In genomic region chr6:151493495-151494234, GRCh38 we compare ENCODE assay signal across 8 cellular contexts.
A peak's percentile ranks its signal among the peaks of the same experiment; 100 is the strongest.
DNase-seq lines count a peak whose midpoint lies in the region; ATAC-seq and TF ChIP-seq lines count a peak whose summit lies in the region.

Gene CCDC170 (plus strand): TSS chr6:151494017. CDS start chr6:151494129, 112 bp downstream.

- H3K4me3 ChIP-seq in LNCaP clone FGC (ENCODE audit: low read depth, low read length) = peak within 1 kb of the TSS; percentile 25
- H3K4me3 ChIP-seq in astrocyte of the spinal cord (ENCODE audit: low read depth, low read length) = peak within 1 kb of the TSS; percentile 57
- peak within 1 kb of the TSS; percentile 72 for H3K4me3 ChIP-seq in iPS-11a (ENCODE audit: low read depth, low read length)
- H3K4me3 ChIP-seq in retinal pigment epithelial cell (ENCODE audit: low read length) = peak within 1 kb of the TSS; percentile 70

- in situ Hi-C loops in astrocyte of the spinal cord (cut with HindIII; ENCODE audit: low sequenced_read_pairs) = no loop called here

- ATAC-seq in GM21529 (IDR thresholded peaks at IDR 0.05; ENCODE audit: unreplicated experiment) (no peak), HG03342 (IDR thresholded peaks at IDR 0.05; ENCODE audit: unreplicated experiment) (no peak)

- DNase-seq in GF-D8 (lab: John Stamatoyannopoulos, UW) (peak; percentile 33), LNCaP clone FGC (ENCODE audit: low read depth) (no peak), astrocyte of the spinal cord (ENCODE audit: low read depth, low spot score) (peak; percentile 19), retinal pigment epithelial cell (ENCODE audit: low read depth) (no peak), globus pallidus (ENCODE audit: low spot score) (no peak)

- no peak for TF ChIP-seq CTCF in LNCaP clone FGC (IDR thresholded peaks at IDR 0.05; ENCODE audit: control insufficient read depth, extremely low read depth, insufficient read depth)
- TF ChIP-seq CTCF in astrocyte of the spinal cord (IDR thresholded peaks at IDR 0.05; ENCODE audit: low read depth, low read length) = no peak
- no peak for TF ChIP-seq CTCF in retinal pigment epithelial cell (conservative IDR thresholded peaks at IDR 0.05; ENCODE audit: low read depth, low read length)

Comparison
In these comparisons a context has a peak if more than half of its experiments do, and no peak if none do; other contexts are left out.
1. DNase-seq: peak in GF-D8 (single experiment) and astrocyte of the spinal cord (single experiment); none in LNCaP clone FGC (single experiment), retinal pigment epithelial cell (single experiment) and globus pallidus (single experiment).
2. Peak in every context shown above with its lines, with median percentiles within 50 percentile points of each other: H3K4me3 ChIP-seq.